8 cellular contexts compared by ENCODE assay signal in genomic region chr12:58920102-58920955, GRCh38. TPM values are rescaled to one million over a fixed set of nuclear protein-coding genes. Genes with fewer than 3 reads are reported as not detected.
A peak's percentile ranks its signal among the peaks of the same experiment; 100 is the strongest.
DNase-seq lines count a peak whose midpoint lies in the region; FAIRE-seq and TF ChIP-seq lines count a peak whose summit lies in the region.

LRIG3 (minus strand) TSS chr12:58920504; CDS start chr12:58920235, 269 bp downstream.

- no peaks in the 10 kb centered on the region for H3K36me3 Mint-ChIP-seq in T-helper 2 cell treated with Interferon-gamma antibody and Interleukin-4, amounts not matched to agents 5 μg/mL and 100 μg/mL, for 36 hours (ENCODE audit: low read depth)

- H3K27ac Mint-ChIP-seq in T-helper 2 cell treated with Interferon-gamma antibody and Interleukin-4, amounts not matched to agents 5 μg/mL and 100 μg/mL, for 36 hours: no peak within 1 kb of the TSS

- H3K27ac ChIP-seq in endothelial cell of umbilical vein (ENCODE audit: insufficient read depth, low read depth, low read length): peak within 1 kb of the TSS; percentile 91

- peak within 1 kb of the TSS; percentile 100 for H3K4me2 ChIP-seq in endothelial cell of umbilical vein (ENCODE audit: insufficient read depth, low read length)

- H3K9me3 ChIP-seq in HAP-1: no peaks in the 10 kb centered on the region
- H3K9me3 ChIP-seq in endothelial cell of umbilical vein (replicated peaks; ENCODE audit: control insufficient read depth, insufficient read depth, low read length): no peaks in the 10 kb centered on the region

- in situ Hi-C loops in HAP-1 (cut with MboI; ENCODE audit: low sequenced_read_pairs): no loop called here

- H3K79me2 ChIP-seq in endothelial cell of umbilical vein (ENCODE audit: control insufficient read depth, insufficient read depth, low read length): peaks cover 49% of the 10 kb centered on the region

- intact Hi-C loops in endothelial cell of umbilical vein (cut with micrococcal nuclease): loop anchor here (1.0 to 2.0 kb wide), 4 partner anchors 68 to 167 kb away; no protein-coding TSS in a partner anchor

- H2AFZ ChIP-seq in endothelial cell of umbilical vein (ENCODE audit: low read depth, low read length): peak within 1 kb of the TSS; percentile 92

- peaks cover 33% of the 10 kb centered on the region for H3K4me1 ChIP-seq in HAP-1
- H3K4me1 ChIP-seq in endothelial cell of umbilical vein (ENCODE audit: control insufficient read depth, extremely low read depth, insufficient read depth, low read length): peaks cover 43% of the 10 kb centered on the region

- H3K9me1 ChIP-seq in endothelial cell of umbilical vein (replicated peaks; ENCODE audit: control insufficient read depth, extremely low read depth, insufficient read depth, low read length): no peaks in the 10 kb centered on the region

- H3K4me3 Mint-ChIP-seq in T-helper 2 cell treated with Interferon-gamma antibody and Interleukin-4, amounts not matched to agents 5 μg/mL and 100 μg/mL, for 36 hours: peak within 1 kb of the TSS; percentile 71

- dilution Hi-C loops in endothelial cell of umbilical vein (cut with MboI; ENCODE audit: extremely low pct_ligation_motif_present, low sequenced_read_pairs): no loop called here

- FAIRE-seq in endothelial cell of umbilical vein (lab: Jason Lieb, UNC): peak; percentile 53

- no peak for TF ChIP-seq CTCF in LNCaP clone FGC (IDR thresholded peaks at IDR 0.05; ENCODE audit: control insufficient read depth, extremely low read depth, insufficient read depth)
- no peak for TF ChIP-seq CTCF in endothelial cell of umbilical vein (IDR thresholded peaks at IDR 0.05; ENCODE audit: extremely low read depth in 1 of 2, insufficient read depth in 1 of 2, low read depth in 1 of 2, low read length in 2 of 2)

- no peaks in the 10 kb centered on the region for H3K9me3 Mint-ChIP-seq in T-helper 2 cell treated with Interferon-gamma antibody and Interleukin-4, amounts not matched to agents 5 μg/mL and 100 μg/mL, for 36 hours

- no TSS peak for BruUV-seq in endothelial cell of umbilical vein (replicated peaks; lab: Mats Ljungman, UMichigan)

- H3K27me3 Mint-ChIP-seq in T-helper 2 cell treated with Interferon-gamma antibody and Interleukin-4, amounts not matched to agents 5 μg/mL and 100 μg/mL, for 36 hours (ENCODE audit: low read depth): peaks cover 42% of the 10 kb centered on the region

- no peaks in the 10 kb centered on the region for H3K27me3 ChIP-seq in HAP-1 (ENCODE audit: low read depth)
- no peaks in the 10 kb centered on the region for H3K27me3 ChIP-seq in endothelial cell of umbilical vein (ENCODE audit: control insufficient read depth in 2 of 2, insufficient read depth in 2 of 2, low read length in 2 of 2)

- CTCF ChIA-PET in endothelial cell of umbilical vein (lab: Charles Lee): interaction anchor here (0.7 to 2.4 kb wide), 8 partner anchors 9 to 379 kb away, joined by 3 to 18 read pairs (median 8); no protein-coding TSS in a partner anchor

- H3K4me1 Mint-ChIP-seq in T-helper 2 cell treated with Interferon-gamma antibody and Interleukin-4, amounts not matched to agents 5 μg/mL and 100 μg/mL, for 36 hours (ENCODE audit: low read depth): peaks cover 3% of the 10 kb centered on the region

- H4K20me1 ChIP-seq in endothelial cell of umbilical vein (replicated peaks; ENCODE audit: control insufficient read depth, extremely low read depth, insufficient read depth, low read length): no peaks in the 10 kb centered on the region

- H3K4me3 ChIP-seq in HAP-1 (peak within 1 kb of the TSS; percentile 61), LNCaP clone FGC (ENCODE audit: low read depth, low read length) (peak within 1 kb of the TSS; percentile 76), endothelial cell of umbilical vein (replicated peaks in 1 of 3; ENCODE audit: insufficient read depth in 1 of 3, low read depth in 1 of 3, low read length in 3 of 3) (peak within 1 kb of the TSS; percentile 89 to 99 (median 96))

- peak; percentile 4 for DNase-seq in SKM-1 treated with dmso at 0.1 percent for 144 hours (lab: John Stamatoyannopoulos, UW; ENCODE audit: unreplicated experiment)
- no peak for DNase-seq in SKM-1 (lab: John Stamatoyannopoulos, UW; ENCODE audit: unreplicated experiment)
- peak; percentile 76 to 89 for DNase-seq in HAP-1 (ENCODE audit: low spot score in 2 of 2)
- no peak for DNase-seq in LNCaP clone FGC (ENCODE audit: low read depth)
- DNase-seq in T-helper 2 cell treated with Interferon-gamma antibody and Interleukin-4, amounts not matched to agents 5 μg/mL and 100 μg/mL, for 36 hours (ENCODE audit: low spot score): peak; percentile 14
- DNase-seq in endothelial cell of umbilical vein (ENCODE audit: low read depth, low spot score): peak; percentile 99
- peak; percentile 84 for DNase-seq in medulla oblongata (ENCODE audit: extremely low spot score)
- peak; percentile 88 for DNase-seq in superior temporal gyrus (ENCODE audit: extremely low spot score)

- POLR2A ChIA-PET in endothelial cell of umbilical vein (lab: Charles Lee): no interaction called here

- TF ChIP-seq POLR2A in endothelial cell of umbilical vein (IDR thresholded peaks at IDR 0.05; ENCODE audit: low read depth, low read length): no peak

- H3K36me3 ChIP-seq in HAP-1 (replicated peaks) (no peaks in the 10 kb centered on the region), endothelial cell of umbilical vein (ENCODE audit: control insufficient read depth in 2 of 2, extremely low read depth in 1 of 2, insufficient read depth in 2 of 2, low read length in 2 of 2) (no peaks in the 10 kb centered on the region)

- peak within 1 kb of the TSS; percentile 79 for H3K9ac ChIP-seq in endothelial cell of umbilical vein (replicated peaks; ENCODE audit: extremely low read depth, insufficient read depth, low read length)

TF ChIP-seq in endothelial cell of umbilical vein, 7 proteins besides CTCF, POLR2A, EP300 and RAD21:
- TF ChIP-seq MYC (IDR thresholded peaks at IDR 0.05; ENCODE audit: low read depth, low read length) (no peak), MAX (IDR thresholded peaks at IDR 0.05; ENCODE audit: insufficient read depth, insufficient read length) (peak; percentile 85), EZH2 (IDR thresholded peaks at IDR 0.05; ENCODE audit: borderline replicate concordance, low read depth, low read length, severe bottlenecking) (no peak), JUN (IDR thresholded peaks at IDR 0.05; ENCODE audit: borderline replicate concordance, insufficient read depth, insufficient read length, low read depth) (peak; percentile 40), GATA2 (IDR thresholded peaks at IDR 0.05; ENCODE audit: insufficient read depth, insufficient read length, low read depth, low read length) (no peak), FOS (IDR thresholded peaks at IDR 0.05; ENCODE audit: borderline replicate concordance, insufficient read depth, low read length) (no peak), POLR2AphosphoS5 (IDR thresholded peaks at IDR 0.05; ENCODE audit: insufficient read depth, low read depth, low read length) (peak; percentile 12)
TF ChIP-seq in endothelial cell of umbilical vein: peak in this region for 3.

RNA-seq across cellular contexts. Expression of gene LRIG3, which starts in this region (rescaled TPM):
- 42.9 and 55.5 TPM in 2 replicates for total RNA-seq in endothelial cell of umbilical vein
- 43.8 and 55.7 TPM in 2 replicates for polyA plus RNA-seq in endothelial cell of umbilical vein
- polyA plus RNA-seq in endothelial cell of umbilical vein (2011; cell fraction: cytosol; rRNA removed): 29.9 and 35.4 TPM in 2 replicates
- polyA plus RNA-seq in endothelial cell of umbilical vein (2011; cell fraction: nucleus; rRNA removed): 243 and 268 TPM in 2 replicates
- polyA plus RNA-seq in endothelial cell of umbilical vein (2012): 32.9 and 36.9 TPM in 2 replicates
- 151 and 163 TPM in 2 replicates for polyA minus RNA-seq in endothelial cell of umbilical vein
- polyA minus RNA-seq in endothelial cell of umbilical vein (2011; cell fraction: cytosol; rRNA and poly(A)+ RNA removed): 8.7 TPM
- polyA minus RNA-seq in endothelial cell of umbilical vein (2011; cell fraction: nucleus; rRNA and poly(A)+ RNA removed): 531 and 703 TPM in 2 replicates

Comparison
In these comparisons a context has a peak if more than half of its experiments do, and no peak if none do; other contexts are left out.
1. DNase-seq: peak in SKM-1 treated with dmso at 0.1 percent for 144 hours (single experiment), HAP-1 (2 of 2), T-helper 2 cell treated with Interferon-gamma antibody and Interleukin-4, amounts not matched to agents 5 μg/mL and 100 μg/mL, for 36 hours (single experiment), endothelial cell of umbilical vein (single experiment), medulla oblongata (single experiment) and superior temporal gyrus (single experiment); none in SKM-1 (single experiment) and LNCaP clone FGC (single experiment).
2. Peak in every context shown above with its lines, with median percentiles within 50 percentile points of each other: H3K4me3 ChIP-seq.